In genomic region chr15:70853270-70853854, GRCh38 we compare ENCODE assay signal across 1 cellular context.
A peak's percentile ranks its signal among the peaks of the same experiment; 100 is the strongest.
TF ChIP-seq lines count a peak whose summit lies in the region.

No MANE protein-coding gene starts in this region.

TF ChIP-seq in endothelial cell of umbilical vein, 7 proteins besides CTCF, POLR2A, EP300 and RAD21:
- no peak for TF ChIP-seq POLR2AphosphoS5 (IDR thresholded peaks at IDR 0.05; ENCODE audit: insufficient read depth, low read depth, low read length)
- TF ChIP-seq FOS (IDR thresholded peaks at IDR 0.05; ENCODE audit: borderline replicate concordance, insufficient read depth, low read length), result peak; percentile 30
